In genomic region chr22:40967120-40967760, GRCh38 we compare ENCODE assay signal across 19 cellular contexts. TPM values are rescaled to one million over a fixed set of nuclear protein-coding genes. Genes with fewer than 3 reads are reported as not detected.
DNase-seq lines count a peak whose midpoint lies in the region; ATAC-seq and TF ChIP-seq lines count a peak whose summit lies in the region.
"Had no signal": no experiment of that assay in that cellular context is flagged by ENCODE, and none has a peak within 500 bp of the region (broad histone marks: within the 10 kb centered on the region; RNA-seq: fewer than 3 reads in every experiment).

No MANE protein-coding gene starts in this region.

- intact Hi-C loops in lower lobe of right lung (cut with DNase I) (no loop called here), esophagus squamous epithelium (cut with DNase I) (no loop called here)

- H3K36me3 Mint-ChIP-seq in activated T-cell treated with anti-CD3 and anti-CD28 coated beads, Interleukin-2, amount 50 U/mL, for 72 hours (ENCODE audit: insufficient read depth in 2 of 2): peaks cover 2 to 27% of the 10 kb centered on the region in 2 donors
- peaks cover 89% of the 10 kb centered on the region for H3K36me3 Mint-ChIP-seq in activated T-cell treated with anti-CD3 and anti-CD28 coated beads, Interleukin-2, amount 50 U/mL, for 24 hours (ENCODE audit: low read depth)
- peaks cover 57% of the 10 kb centered on the region for H3K36me3 Mint-ChIP-seq in WTC11
- H3K36me3 Mint-ChIP-seq in stimulated activated effector memory CD8-positive, alpha-beta T cell treated with anti-CD3 and anti-CD28 coated beads, Interleukin-12 subunit alpha, Interleukin-12 subunit beta, amount 100 ng/mL, for 72 hours: peaks cover 100% of the 10 kb centered on the region

- 79 to 81% methylated on average over 8 of the region's 8 CpGs for WGBS in esophagus squamous epithelium, 2 donors

- H3K9me3 ChIP-seq in lower lobe of right lung (no peaks in the 10 kb centered on the region), esophagus squamous epithelium (no peaks in the 10 kb centered on the region)
- H3K9me3 ChIP-seq: A549 had no signal

- H3K27ac Mint-ChIP-seq in activated T-cell treated with anti-CD3 and anti-CD28 coated beads, Interleukin-2, amount 50 U/mL, for 72 hours: peak overlapping the region; percentile 51
- H3K27ac Mint-ChIP-seq in activated T-cell treated with anti-CD3 and anti-CD28 coated beads, Interleukin-2, amount 50 U/mL, for 24 hours: no peak overlapping the region
- H3K27ac Mint-ChIP-seq in WTC11: 0 out of 2 replicates have a peak overlapping the region, but pooled peaks have one; percentile 3
- H3K27ac Mint-ChIP-seq in stimulated activated effector memory CD8-positive, alpha-beta T cell treated with anti-CD3 and anti-CD28 coated beads, Interleukin-12 subunit alpha, Interleukin-12 subunit beta, amount 100 ng/mL, for 72 hours: peak overlapping the region; percentile 57

- no peaks in the 10 kb centered on the region for H3K27me3 ChIP-seq in lower lobe of right lung (ENCODE audit: low read depth)
- H3K27me3 ChIP-seq in esophagus squamous epithelium: no peaks in the 10 kb centered on the region

- H3K27ac ChIP-seq in lower lobe of right lung: no peak overlapping the region
- H3K27ac ChIP-seq in esophagus squamous epithelium: no peak overlapping the region
- H3K27ac ChIP-seq: A549, GM23248, KMS-11 had no signal

- H3K4me3 Mint-ChIP-seq in activated T-cell treated with anti-CD3 and anti-CD28 coated beads, Interleukin-2, amount 50 U/mL, for 72 hours: no peak overlapping the region
- H3K4me3 Mint-ChIP-seq in activated T-cell treated with anti-CD3 and anti-CD28 coated beads, Interleukin-2, amount 50 U/mL, for 24 hours: no peak overlapping the region
- H3K4me3 Mint-ChIP-seq in WTC11: no peak overlapping the region
- no peak overlapping the region for H3K4me3 Mint-ChIP-seq in stimulated activated effector memory CD8-positive, alpha-beta T cell treated with anti-CD3 and anti-CD28 coated beads, Interleukin-12 subunit alpha, Interleukin-12 subunit beta, amount 100 ng/mL, for 72 hours
- H3K4me3 Mint-ChIP-seq: CD8-positive, alpha-beta memory T cell had no signal

- no peak for DNase-seq in activated T-cell treated with anti-CD3 and anti-CD28 coated beads, Interleukin-2, amount 50 U/mL, for 72 hours
- no peak for DNase-seq in activated T-cell treated with anti-CD3 and anti-CD28 coated beads, Interleukin-2, amount 50 U/mL, for 24 hours
- DNase-seq in WTC11 (ENCODE audit: low spot score) (no peak), lower lobe of right lung (peak; percentile 43), nucleus accumbens (lab: John Stamatoyannopoulos, UW) (no peak), esophagus squamous epithelium (lab: John Stamatoyannopoulos, UW) (no peak)
- DNase-seq in stimulated activated effector memory CD8-positive, alpha-beta T cell treated with anti-CD3 and anti-CD28 coated beads, Interleukin-12 subunit alpha, Interleukin-12 subunit beta, amount 100 ng/mL, for 72 hours (ENCODE audit: low spot score in 2 of 2): no peak
- no peak for DNase-seq in activated CD4-positive, CD25-positive, alpha-beta regulatory T cell (lab: John Stamatoyannopoulos, UW)
- DNase-seq: CD8-positive, alpha-beta memory T cell; DND-41; GDM1; GM23248; NCI-H1092; NCI-H345; NCI-H69; NK-92 treated with Interleukin-12 subunit alpha and Interleukin-12 subunit beta, amount 100 ng/mL, for 24 hours; PC-3 had no signal

- H3K27me3 Mint-ChIP-seq in activated T-cell treated with anti-CD3 and anti-CD28 coated beads, Interleukin-2, amount 50 U/mL, for 72 hours (ENCODE audit: low read depth): no peaks in the 10 kb centered on the region
- H3K27me3 Mint-ChIP-seq in activated T-cell treated with anti-CD3 and anti-CD28 coated beads, Interleukin-2, amount 50 U/mL, for 24 hours: no peaks in the 10 kb centered on the region
- no peaks in the 10 kb centered on the region for H3K27me3 Mint-ChIP-seq in WTC11 (ENCODE audit: low read depth)
- H3K27me3 Mint-ChIP-seq: CD8-positive, alpha-beta memory T cell had no signal

- no peak for TF ChIP-seq POLR2A in esophagus squamous epithelium (IDR thresholded peaks at IDR 0.05)

- no peak overlapping the region for H3K4me3 ChIP-seq in lower lobe of right lung
- no peak overlapping the region for H3K4me3 ChIP-seq in esophagus squamous epithelium
- H3K4me3 ChIP-seq: A549, GM23248 had no signal

- no peak for ATAC-seq in activated T-cell treated with anti-CD3 and anti-CD28 coated beads, Interleukin-2, amount 50 U/mL, for 72 hours (replicated peaks in 1 of 2)
- ATAC-seq in WTC11: no peak
- peak; percentile 52 to 59 for ATAC-seq in lower lobe of right lung
- ATAC-seq in stimulated activated effector memory CD8-positive, alpha-beta T cell treated with anti-CD3 and anti-CD28 coated beads, Interleukin-12 subunit alpha, Interleukin-12 subunit beta, amount 100 ng/mL, for 72 hours: no peak
- ATAC-seq: A549, PC-3 had no signal

- CTCF ChIA-PET in WTC11 (lab: Charles Lee): no interaction called here

- peaks cover 6% of the 10 kb centered on the region for H3K4me1 Mint-ChIP-seq in activated T-cell treated with anti-CD3 and anti-CD28 coated beads, Interleukin-2, amount 50 U/mL, for 72 hours (ENCODE audit: low read depth)
- H3K4me1 Mint-ChIP-seq in activated T-cell treated with anti-CD3 and anti-CD28 coated beads, Interleukin-2, amount 50 U/mL, for 24 hours (ENCODE audit: low read depth): peaks cover 12% of the 10 kb centered on the region
- no peaks in the 10 kb centered on the region for H3K4me1 Mint-ChIP-seq in WTC11
- peaks cover 5% of the 10 kb centered on the region for H3K4me1 Mint-ChIP-seq in stimulated activated effector memory CD8-positive, alpha-beta T cell treated with anti-CD3 and anti-CD28 coated beads, Interleukin-12 subunit alpha, Interleukin-12 subunit beta, amount 100 ng/mL, for 72 hours

- POLR2A ChIA-PET in WTC11 (lab: Charles Lee): interaction anchor here (0.6 kb wide), 1 partner anchor 397 kb away, joined by 12 read pairs; no protein-coding TSS in a partner anchor

- H3K9me3 Mint-ChIP-seq in activated T-cell treated with anti-CD3 and anti-CD28 coated beads, Interleukin-2, amount 50 U/mL, for 72 hours: no peaks in the 10 kb centered on the region
- no peaks in the 10 kb centered on the region for H3K9me3 Mint-ChIP-seq in activated T-cell treated with anti-CD3 and anti-CD28 coated beads, Interleukin-2, amount 50 U/mL, for 24 hours
- H3K9me3 Mint-ChIP-seq in WTC11: no peaks in the 10 kb centered on the region
- H3K9me3 Mint-ChIP-seq in stimulated activated effector memory CD8-positive, alpha-beta T cell treated with anti-CD3 and anti-CD28 coated beads, Interleukin-12 subunit alpha, Interleukin-12 subunit beta, amount 100 ng/mL, for 72 hours: no peaks in the 10 kb centered on the region

- H3K36me3 ChIP-seq in lower lobe of right lung (peaks cover 96% of the 10 kb centered on the region), esophagus squamous epithelium (peaks cover 0 to 99% (median 33%) of the 10 kb centered on the region in 3 donors)

- H3K4me1 ChIP-seq in lower lobe of right lung (peaks cover 19% of the 10 kb centered on the region), esophagus squamous epithelium (no peaks in the 10 kb centered on the region)
- H3K4me1 ChIP-seq: A549 had no signal

- TF ChIP-seq CTCF in WTC11 (IDR thresholded peaks at IDR 0.05): no peak
- no peak for TF ChIP-seq CTCF in lower lobe of right lung (IDR thresholded peaks at IDR 0.05)
- no peak for TF ChIP-seq CTCF in esophagus squamous epithelium (IDR thresholded peaks at IDR 0.05)

TF ChIP-seq in WTC11, 78 proteins besides CTCF, POLR2A, EP300 and RAD21 (continues in another document):
- TF ChIP-seq ELF4 (CRISPR knock-in tag; IDR thresholded peaks at IDR 0.05; ENCODE audit: low read depth) (no peak), FOXK1 (CRISPR knock-in tag; IDR thresholded peaks at IDR 0.05) (no peak), MYBL2 (CRISPR knock-in tag; IDR thresholded peaks at IDR 0.05) (no peak), FOXJ3 (CRISPR knock-in tag; IDR thresholded peaks at IDR 0.05; ENCODE audit: borderline replicate concordance) (no peak), AR (CRISPR knock-in tag; IDR thresholded peaks at IDR 0.05) (no peak), TCF7 (CRISPR knock-in tag; IDR thresholded peaks at IDR 0.05; ENCODE audit: low read depth) (no peak), ZBTB21 (CRISPR knock-in tag; IDR thresholded peaks at IDR 0.05; ENCODE audit: borderline replicate concordance) (no peak), ESRRA (CRISPR knock-in tag; IDR thresholded peaks at IDR 0.05; ENCODE audit: borderline replicate concordance) (no peak), ZNF423 (CRISPR knock-in tag; IDR thresholded peaks at IDR 0.05) (no peak), KAT7 (CRISPR knock-in tag; IDR thresholded peaks at IDR 0.05; ENCODE audit: borderline replicate concordance) (no peak)
- TF ChIP-seq, protein P1, sequence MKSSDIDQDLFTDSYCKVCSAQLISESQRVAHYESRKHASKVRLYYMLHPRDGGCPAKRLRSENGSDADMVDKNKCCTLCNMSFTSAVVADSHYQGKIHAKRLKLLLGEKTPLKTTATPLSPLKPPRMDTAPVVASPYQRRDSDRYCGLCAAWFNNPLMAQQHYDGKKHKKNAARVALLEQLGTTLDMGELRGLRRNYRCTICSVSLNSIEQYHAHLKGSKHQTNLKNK (CRISPR knock-in tag; IDR thresholded peaks at IDR 0.05): no peak

RNA-seq across cellular contexts. Expression of gene RBX1, which starts 16.1 kb away (rescaled TPM):
- total RNA-seq in activated T-cell treated with anti-CD3 and anti-CD28 coated beads, Interleukin-2, amount 50 U/mL, for 72 hours: 10 to 100 TPM; 48.2 to 50.6 TPM
- 68.2 to 70.8 TPM (median 70.3 TPM) in 3 replicates for total RNA-seq in WTC11 (2021)
- total RNA-seq in lower lobe of right lung: 46.7 TPM
- total RNA-seq in esophagus squamous epithelium: 10 to 100 TPM; 32.7 to 64.0 (median 52.4) TPM

Comparison
In these comparisons a context has a peak if more than half of its experiments do, and no peak if none do; other contexts are left out.
1. ATAC-seq: peak in lower lobe of right lung (2 of 2); none in activated T-cell treated with anti-CD3 and anti-CD28 coated beads, Interleukin-2, amount 50 U/mL, for 72 hours (0 of 2), WTC11 (single experiment) and stimulated activated effector memory CD8-positive, alpha-beta T cell treated with anti-CD3 and anti-CD28 coated beads, Interleukin-12 subunit alpha, Interleukin-12 subunit beta, amount 100 ng/mL, for 72 hours (single experiment).